Comparison of ENCODE assay signal across 8 cellular contexts in genomic region chr7:7569113-7569527, GRCh38. TPM values are rescaled to one million over a fixed set of nuclear protein-coding genes. Genes with fewer than 3 reads are reported as not detected.
DNase-seq lines count a peak whose midpoint lies in the region; ATAC-seq and TF ChIP-seq lines count a peak whose summit lies in the region.

No MANE protein-coding gene starts in this region.

- TF ChIP-seq CTCF in CD14-positive monocyte (IDR thresholded peaks at IDR 0.05): no peak

- DNase-seq in CD14-positive monocyte (ENCODE audit: low spot score) (no peak), inferior parietal cortex (ENCODE audit: extremely low spot score) (no peak), middle frontal gyrus (ENCODE audit: extremely low spot score, low spot score) (no peak), retina (no peak)
- no peak for DNase-seq in activated naive CD4-positive, alpha-beta T cell treated with anti-CD3 and anti-CD28 coated beads, Interleukin-2, amount 50 U/mL, for 72 hours (ENCODE audit: low spot score in 2 of 2)
- no peak for DNase-seq in stimulated activated naive CD8-positive, alpha-beta T cell treated with anti-CD3 and anti-CD28 coated beads, Interleukin-15, amount 100 ng/mL, for 72 hours

- ATAC-seq in GM19328 (IDR thresholded peaks at IDR 0.05; ENCODE audit: unreplicated experiment): peak; percentile 32
- ATAC-seq in HG03439 (IDR thresholded peaks at IDR 0.05; ENCODE audit: unreplicated experiment): peak; percentile 37
- no peak for ATAC-seq in activated naive CD4-positive, alpha-beta T cell treated with anti-CD3 and anti-CD28 coated beads, Interleukin-2, amount 50 U/mL, for 72 hours
- ATAC-seq in stimulated activated naive CD8-positive, alpha-beta T cell treated with anti-CD3 and anti-CD28 coated beads, Interleukin-15, amount 100 ng/mL, for 72 hours: peak; percentile 39

- intact Hi-C loops in CD14-positive monocyte (cut with micrococcal nuclease): loop anchor here (10.0 kb wide), 4 partner anchors 76 to 396 kb away; partner anchors contain the start of genes UMAD1 (in 2 of the 2), C1GALT1 (in 1 of the 2) and GLCCI1 (in 1 of the 2)

- no peaks in the 10 kb centered on the region for H3K27me3 Mint-ChIP-seq in CD14-positive monocyte (ENCODE audit: low read depth in 3 of 3)
- no peaks in the 10 kb centered on the region for H3K27me3 Mint-ChIP-seq in stimulated activated naive CD8-positive, alpha-beta T cell treated with anti-CD3 and anti-CD28 coated beads, Interleukin-15, amount 100 ng/mL, for 72 hours

- H3K9me3 Mint-ChIP-seq in CD14-positive monocyte: no peaks in the 10 kb centered on the region
- no peaks in the 10 kb centered on the region for H3K9me3 Mint-ChIP-seq in activated naive CD4-positive, alpha-beta T cell treated with anti-CD3 and anti-CD28 coated beads, Interleukin-2, amount 50 U/mL, for 72 hours
- no peaks in the 10 kb centered on the region for H3K9me3 Mint-ChIP-seq in stimulated activated naive CD8-positive, alpha-beta T cell treated with anti-CD3 and anti-CD28 coated beads, Interleukin-15, amount 100 ng/mL, for 72 hours

- peak overlapping the region; percentile 71 to 81 for H3K4me3 Mint-ChIP-seq in CD14-positive monocyte
- peak overlapping the region in 1 of 2 donors; percentile 91 for H3K4me3 Mint-ChIP-seq in stimulated activated naive CD8-positive, alpha-beta T cell treated with anti-CD3 and anti-CD28 coated beads, Interleukin-15, amount 100 ng/mL, for 72 hours

- H3K4me1 Mint-ChIP-seq in CD14-positive monocyte: peaks cover 34% of the 10 kb centered on the region
- H3K4me1 Mint-ChIP-seq in stimulated activated naive CD8-positive, alpha-beta T cell treated with anti-CD3 and anti-CD28 coated beads, Interleukin-15, amount 100 ng/mL, for 72 hours: peaks cover 41% of the 10 kb centered on the region

- H3K27ac Mint-ChIP-seq in CD14-positive monocyte: peak overlapping the region; percentile 94 to 97 (median 95)
- H3K27ac Mint-ChIP-seq in activated naive CD4-positive, alpha-beta T cell treated with anti-CD3 and anti-CD28 coated beads, Interleukin-2, amount 50 U/mL, for 72 hours: peak overlapping the region; percentile 77 to 93
- peak overlapping the region; percentile 48 to 94 for H3K27ac Mint-ChIP-seq in stimulated activated naive CD8-positive, alpha-beta T cell treated with anti-CD3 and anti-CD28 coated beads, Interleukin-15, amount 100 ng/mL, for 72 hours

- peaks cover 26 to 28% of the 10 kb centered on the region in 2 donors for H3K36me3 Mint-ChIP-seq in CD14-positive monocyte
- H3K36me3 Mint-ChIP-seq in activated naive CD4-positive, alpha-beta T cell treated with anti-CD3 and anti-CD28 coated beads, Interleukin-2, amount 50 U/mL, for 72 hours: peaks cover 22 to 47% of the 10 kb centered on the region in 2 donors

RNA-seq across cellular contexts. Expression of gene MIOS, which starts 2.4 kb away (rescaled TPM):
- 10 to 100 TPM; 20.2 to 32.6 TPM for polyA plus RNA-seq in CD14-positive monocyte
- total RNA-seq in activated naive CD4-positive, alpha-beta T cell treated with anti-CD3 and anti-CD28 coated beads, Interleukin-2, amount 50 U/mL, for 72 hours: 10 to 100 TPM; 20.8 to 65.3 TPM

RNA-seq across cellular contexts. Expression of gene COL28A1, which starts 33.4 kb away (rescaled TPM):
- not detected for polyA plus RNA-seq in CD14-positive monocyte
- under 1 TPM in 1 of 2 donors, not detected in 1; 0.09 TPM for total RNA-seq in activated naive CD4-positive, alpha-beta T cell treated with anti-CD3 and anti-CD28 coated beads, Interleukin-2, amount 50 U/mL, for 72 hours

Comparison
In these comparisons a context has a peak if more than half of its experiments do, and no peak if none do; other contexts are left out.
1. ATAC-seq: peak in GM19328 (single experiment), HG03439 (single experiment) and stimulated activated naive CD8-positive, alpha-beta T cell treated with anti-CD3 and anti-CD28 coated beads, Interleukin-15, amount 100 ng/mL, for 72 hours (single experiment); none in activated naive CD4-positive, alpha-beta T cell treated with anti-CD3 and anti-CD28 coated beads, Interleukin-2, amount 50 U/mL, for 72 hours (0 of 2).
2. Peak in every context shown above with its lines, with median percentiles within 50 percentile points of each other: H3K27ac Mint-ChIP-seq.